Comparison of ENCODE assay signal across 7 cellular contexts in genomic region chr2:159286709-159287441, GRCh38.
DNase-seq lines count a peak whose midpoint lies in the region; ATAC-seq and TF ChIP-seq lines count a peak whose summit lies in the region.

No MANE protein-coding gene starts in this region.

- DNase-seq in NCI-H2029 treated with DMSO at 0.1 percent for 48 hours (lab: John Stamatoyannopoulos, UW) (peak; percentile 87), T1000 (lab: John Stamatoyannopoulos, UW) (peak; percentile 93), astrocyte of the hippocampus (ENCODE audit: low read depth, low spot score) (peak; percentile 99), hippocampal formation (lab: John Stamatoyannopoulos, UW) (peak; percentile 98), retinal pigment epithelial cell (ENCODE audit: low read depth) (peak; percentile 75)

- no peak for TF ChIP-seq CTCF in retinal pigment epithelial cell (conservative IDR thresholded peaks at IDR 0.05; ENCODE audit: low read depth, low read length)

- H3K4me3 ChIP-seq in retinal pigment epithelial cell (ENCODE audit: low read length): peak overlapping the region; percentile 81

- peak; percentile 65 for ATAC-seq in GM18508 (IDR thresholded peaks at IDR 0.05; ENCODE audit: insufficient read depth, unreplicated experiment)
- ATAC-seq in HG02981 (IDR thresholded peaks at IDR 0.05; ENCODE audit: unreplicated experiment): peak; percentile 85

Comparison
In these comparisons a context has a peak if more than half of its experiments do, and no peak if none do; other contexts are left out.
1. Peak in every context shown above with its lines: DNase-seq, ATAC-seq and H3K4me3 ChIP-seq.